In genomic region chr7:69403169-69403568, GRCh38 we compare ENCODE assay signal across 14 cellular contexts.
DNase-seq lines count a peak whose midpoint lies in the region; ATAC-seq and TF ChIP-seq lines count a peak whose summit lies in the region.
"Had no signal": no experiment of that assay in that cellular context is flagged by ENCODE, and none has a peak within 500 bp of the region (broad histone marks: within the 10 kb centered on the region; RNA-seq: fewer than 3 reads in every experiment).

No MANE protein-coding gene starts in this region.

- H3K27me3 ChIP-seq in H9 (ENCODE audit: insufficient read depth, low read length): no peaks in the 10 kb centered on the region
- H3K27me3 ChIP-seq in left lung: no peaks in the 10 kb centered on the region
- H3K27me3 ChIP-seq: gastroesophageal sphincter, thyroid gland had no signal

- H3K27me3 Mint-ChIP-seq in H9 (ENCODE audit: low read depth): peaks cover 10% of the 10 kb centered on the region
- H3K27me3 Mint-ChIP-seq: activated T-cell treated with anti-CD3 and anti-CD28 coated beads, Interleukin-2, amount 50 U/mL, for 24 hours; naive thymus-derived CD4-positive, alpha-beta T cell had no signal

- H3K36me3 ChIP-seq in left lung: no peaks in the 10 kb centered on the region
- H3K36me3 ChIP-seq: gastroesophageal sphincter, thyroid gland had no signal

- H3K14ac ChIP-seq in H9 (ENCODE audit: insufficient read depth, low read length): no peak overlapping the region

- no peak overlapping the region for H4K5ac ChIP-seq in H9 (ENCODE audit: insufficient read length, low read depth, low read length)

- H3K56ac ChIP-seq in H9 (ENCODE audit: insufficient read length, low read depth, low read length): no peak overlapping the region

- no peak overlapping the region for H3T11ph ChIP-seq in H9 (ENCODE audit: low read length)

- no peak overlapping the region for H3K27ac Mint-ChIP-seq in H9
- H3K27ac Mint-ChIP-seq in activated naive CD4-positive, alpha-beta T cell treated with anti-CD3 and anti-CD28 coated beads, Interleukin-2, amount 50 U/mL, for 72 hours: no peak overlapping the region
- H3K27ac Mint-ChIP-seq: activated T-cell treated with anti-CD3 and anti-CD28 coated beads, Interleukin-2, amount 50 U/mL, for 24 hours; naive thymus-derived CD4-positive, alpha-beta T cell had no signal

- H3K23ac ChIP-seq in H9 (ENCODE audit: insufficient read length, low read depth, low read length): no peak overlapping the region

- H3K27ac ChIP-seq in H9 (ENCODE audit: insufficient read length, low read depth, low read length) (no peak overlapping the region), left lung (no peak overlapping the region)
- H3K27ac ChIP-seq: gastroesophageal sphincter, SK-N-MC, thyroid gland had no signal

- no peak overlapping the region for H3K9ac ChIP-seq in H9 (ENCODE audit: extremely low read depth, insufficient read length, low read length)

- H2BK20ac ChIP-seq in H9 (ENCODE audit: low read depth, low read length, poor library complexity, severe bottlenecking): no peak overlapping the region

- intact Hi-C loops in left lung (cut with DNase I): no loop called here

- H3K36me3 Mint-ChIP-seq in H9 (ENCODE audit: insufficient read depth in 1 of 3, low read depth in 3 of 3): no peaks in the 10 kb centered on the region
- H3K36me3 Mint-ChIP-seq in activated naive CD4-positive, alpha-beta T cell treated with anti-CD3 and anti-CD28 coated beads, Interleukin-2, amount 50 U/mL, for 72 hours: no peaks in the 10 kb centered on the region
- H3K36me3 Mint-ChIP-seq: naive thymus-derived CD4-positive, alpha-beta T cell had no signal

- H4K91ac ChIP-seq in H9 (ENCODE audit: insufficient read length, low read depth, low read length): no peak overlapping the region

- no peak overlapping the region for H3K4me2 ChIP-seq in H9 (ENCODE audit: insufficient read depth, insufficient read length, low read length)

- H3K4me1 ChIP-seq in H9 (ENCODE audit: insufficient read depth, low read length): no peaks in the 10 kb centered on the region; the same call in 1 of the 2 replicates
- H3K4me1 ChIP-seq in left lung: no peaks in the 10 kb centered on the region
- H3K4me1 ChIP-seq: gastroesophageal sphincter, thyroid gland had no signal

- no peak overlapping the region for H3K4me3 Mint-ChIP-seq in H9
- H3K4me3 Mint-ChIP-seq: activated T-cell treated with anti-CD3 and anti-CD28 coated beads, Interleukin-2, amount 50 U/mL, for 24 hours; naive thymus-derived CD4-positive, alpha-beta T cell had no signal

- H3K4me1 Mint-ChIP-seq in H9: peaks cover 10 to 12% of the 10 kb centered on the region in 2 experiments
- H3K4me1 Mint-ChIP-seq: naive thymus-derived CD4-positive, alpha-beta T cell had no signal

- no peak overlapping the region for H3K18ac ChIP-seq in H9 (ENCODE audit: insufficient read length, low read depth, low read length)

- H3K9me3 ChIP-seq in H9 (ENCODE audit: control insufficient read depth, low read depth, low read length): no peaks in the 10 kb centered on the region
- no peaks in the 10 kb centered on the region for H3K9me3 ChIP-seq in left lung
- H3K9me3 ChIP-seq: thyroid gland had no signal

- no peak overlapping the region for H2AFZ ChIP-seq in H9 (ENCODE audit: low read length)

- H2BK120ac ChIP-seq in H9 (ENCODE audit: low read depth, low read length, poor library complexity, severe bottlenecking): no peak overlapping the region

- H3K23me2 ChIP-seq in H9 (ENCODE audit: insufficient read length, low read depth, low read length, poor library complexity, severe bottlenecking): no peaks in the 10 kb centered on the region

- no peak overlapping the region for H2BK12ac ChIP-seq in H9 (ENCODE audit: insufficient read length, low read depth, low read length)

- no peak overlapping the region for H2AK5ac ChIP-seq in H9 (ENCODE audit: insufficient read length, low read length)

- no peak overlapping the region for H3K4me3 ChIP-seq in left lung
- H3K4me3 ChIP-seq: gastroesophageal sphincter, SK-N-MC, thyroid gland had no signal

- DNase-seq in DMS 273 treated with DMSO at 0.1 percent for 48 hours (lab: John Stamatoyannopoulos, UW): peak; percentile 3
- DNase-seq in H9: peak; percentile 33
- peak; percentile 11 for DNase-seq in SHP77 treated with DMSO at 0.1 percent for 48 hours (lab: John Stamatoyannopoulos, UW)
- DNase-seq in left lung: no peak
- no peak for DNase-seq in T-helper 2 cell
- DNase-seq in activated naive CD4-positive, alpha-beta T cell treated with anti-CD3 and anti-CD28 coated beads, Interleukin-2, amount 50 U/mL, for 72 hours (ENCODE audit: low spot score in 2 of 2): no peak
- DNase-seq: activated T-cell treated with anti-CD3 and anti-CD28 coated beads, Interleukin-2, amount 50 U/mL, for 24 hours; naive thymus-derived CD4-positive, alpha-beta T cell; stimulated activated CD4-positive, alpha-beta T cell treated with anti-CD3 and anti-CD28 coated beads, Interleukin-4, amount 100 ng/mL, for 4 hours had no signal

- H3K4ac ChIP-seq in H9 (ENCODE audit: low read depth, low read length): no peak overlapping the region

- H2BK5ac ChIP-seq in H9 (ENCODE audit: insufficient read length, low read length): no peak overlapping the region

- peak; percentile 60 for ATAC-seq in left lung
- ATAC-seq in HG02623 (IDR thresholded peaks at IDR 0.05; ENCODE audit: unreplicated experiment): no peak
- no peak for ATAC-seq in GM18867 (IDR thresholded peaks at IDR 0.05; ENCODE audit: unreplicated experiment)
- ATAC-seq in activated naive CD4-positive, alpha-beta T cell treated with anti-CD3 and anti-CD28 coated beads, Interleukin-2, amount 50 U/mL, for 72 hours: no peak
- ATAC-seq: gastroesophageal sphincter; naive thymus-derived CD4-positive, alpha-beta T cell had no signal

- no peaks in the 10 kb centered on the region for H4K20me1 ChIP-seq in H9 (ENCODE audit: control insufficient read depth, insufficient read depth, insufficient read length)

- no peaks in the 10 kb centered on the region for H3K79me1 ChIP-seq in H9 (ENCODE audit: insufficient read depth, low read depth, low read length, poor library complexity, severe bottlenecking)

- TF ChIP-seq CTCF in H9 (conservative IDR thresholded peaks at IDR 0.05): peak; percentile 65
- no peak for TF ChIP-seq CTCF in left lung (IDR thresholded peaks at IDR 0.05)

- no peaks in the 10 kb centered on the region for H3K79me2 ChIP-seq in H9 (ENCODE audit: insufficient read depth, low read length)

- no peaks in the 10 kb centered on the region; a peak in 2 of 5 replicates for H3K9me3 Mint-ChIP-seq in H9
- peaks cover 0 to 4% of the 10 kb centered on the region in 2 donors for H3K9me3 Mint-ChIP-seq in activated naive CD4-positive, alpha-beta T cell treated with anti-CD3 and anti-CD28 coated beads, Interleukin-2, amount 50 U/mL, for 72 hours

- H2BK15ac ChIP-seq in H9 (ENCODE audit: low read depth, low read length): no peak overlapping the region

- no CpG with 5 or more reads among the region's 2 CpGs for WGBS in H9 (ENCODE audit: extremely low coverage, insufficient read length, low lambda C conversion rate)

- H4K8ac ChIP-seq in H9 (replicated peaks; ENCODE audit: insufficient read length, low read depth, low read length): no peak overlapping the region

Comparison
In these comparisons a context has a peak if more than half of its experiments do, and no peak if none do; other contexts are left out.
1. DNase-seq: peak in DMS 273 treated with DMSO at 0.1 percent for 48 hours (single experiment), H9 (single experiment) and SHP77 treated with DMSO at 0.1 percent for 48 hours (single experiment); none in left lung (0 of 2), T-helper 2 cell (0 of 5) and activated naive CD4-positive, alpha-beta T cell treated with anti-CD3 and anti-CD28 coated beads, Interleukin-2, amount 50 U/mL, for 72 hours (0 of 2).